Comparison of ENCODE assay signal across 17 cellular contexts in genomic region chr11:78791254-78791653, GRCh38.
DNase-seq lines count a peak whose midpoint lies in the region; ATAC-seq and TF ChIP-seq lines count a peak whose summit lies in the region.
"Had no signal": no experiment of that assay in that cellular context is flagged by ENCODE, and none has a peak within 500 bp of the region (broad histone marks: within the 10 kb centered on the region; RNA-seq: fewer than 3 reads in every experiment).

No MANE protein-coding gene starts in this region.

- DNase-seq in DMS79 (lab: John Stamatoyannopoulos, UW) (peak; percentile 52), DMS79 treated with DMSO at 0.1 percent for 48 hours (lab: John Stamatoyannopoulos, UW) (no peak), OCI-M1 (lab: John Stamatoyannopoulos, UW) (peak; percentile 47), fibroblast of the aortic adventitia (ENCODE audit: low read depth) (peak; percentile 64), sigmoid colon (no peak), cerebellum (ENCODE audit: low spot score) (no peak), dermis blood vessel endothelial cell (no peak)
- DNase-seq: CD8-positive, alpha-beta T cell; GM23248; MG63; NCI-H1417 treated with DMSO at 0.1 percent for 48 hours; NCI-H2081; NCI-H226 had no signal

- peak in 3 of 4 donors; percentile 18 to 50 (median 21) for TF ChIP-seq EP300 in sigmoid colon (IDR thresholded peaks at IDR 0.05)

- peak overlapping the region in 3 of 4 donors; percentile 49 to 66 (median 63) for H3K27ac ChIP-seq in sigmoid colon
- H3K27ac ChIP-seq: 22Rv1, GM23248, KMS-11 had no signal

- ATAC-seq in GM18517 (IDR thresholded peaks at IDR 0.05; ENCODE audit: unreplicated experiment): no peak
- ATAC-seq: CD8-positive, alpha-beta T cell; HCT116 had no signal

- intact Hi-C loops in sigmoid colon (cut with DNase I): loop anchor here (10.0 kb wide), 1 partner anchor 146 kb away; no protein-coding TSS in a partner anchor

- 82 to 94% methylated on average over 1 of the region's 1 CpG for WGBS in sigmoid colon, 2 donors

- no peak for TF ChIP-seq CTCF in fibroblast of the aortic adventitia (IDR thresholded peaks at IDR 0.05; ENCODE audit: insufficient read depth, low read length)
- no peak for TF ChIP-seq CTCF in sigmoid colon (IDR thresholded peaks at IDR 0.05)

- H3K27me3 ChIP-seq in sigmoid colon: no peaks in the 10 kb centered on the region
- H3K27me3 ChIP-seq: MG63 had no signal

- peaks cover 0 to 24% (median 18%) of the 10 kb centered on the region in 4 donors for H3K4me1 ChIP-seq in sigmoid colon

- H3K4me3 ChIP-seq in fibroblast of the aortic adventitia (ENCODE audit: low read depth, low read length) (no peak overlapping the region), sigmoid colon (no peak overlapping the region)
- H3K4me3 ChIP-seq: GM23248, MG63 had no signal

- H3K9me3 ChIP-seq in sigmoid colon: no peaks in the 10 kb centered on the region
- H3K9me3 ChIP-seq: MG63 had no signal

- H3K36me3 ChIP-seq in sigmoid colon: no peaks in the 10 kb centered on the region
- H3K36me3 ChIP-seq: MG63 had no signal

- TF ChIP-seq POLR2A in sigmoid colon (IDR thresholded peaks at IDR 0.05): no peak

Comparison
In these comparisons a context has a peak if more than half of its experiments do, and no peak if none do; other contexts are left out.
1. DNase-seq: peak in DMS79 (single experiment), OCI-M1 (single experiment) and fibroblast of the aortic adventitia (single experiment); none in DMS79 treated with DMSO at 0.1 percent for 48 hours (single experiment), sigmoid colon (single experiment), cerebellum (single experiment) and dermis blood vessel endothelial cell (single experiment).